ENCODE assay signal across 8 cellular contexts in genomic region chr14:95482967-95483842, GRCh38. TPM values are rescaled to one million over a fixed set of nuclear protein-coding genes. Genes with fewer than 3 reads are reported as not detected.
DNase-seq lines count a peak whose midpoint lies in the region; ATAC-seq lines count a peak whose summit lies in the region.
"Had no signal": no experiment of that assay in that cellular context is flagged by ENCODE, and none has a peak within 500 bp of the region (broad histone marks: within the 10 kb centered on the region; RNA-seq: fewer than 3 reads in every experiment).

No MANE protein-coding gene starts in this region.

- peaks cover 2% of the 10 kb centered on the region for H3K4me1 ChIP-seq in urinary bladder (ENCODE audit: insufficient read depth)

- no peaks in the 10 kb centered on the region for H3K36me3 ChIP-seq in urinary bladder (ENCODE audit: insufficient read depth)

- H3K27ac ChIP-seq in cingulate gyrus (ENCODE audit: low read depth, low read length) (peak overlapping the region; percentile 65), urinary bladder (ENCODE audit: low read depth) (peak overlapping the region; percentile 46)

- no peak overlapping the region for H3K4me3 ChIP-seq in urinary bladder (ENCODE audit: low read depth, low read length)

- 48% methylated on average over 17 of the region's 17 CpGs for WGBS in urinary bladder

- no peak for ATAC-seq in GM19395 (IDR thresholded peaks at IDR 0.05; ENCODE audit: unreplicated experiment)

- DNase-seq in M059J (ENCODE audit: low read depth) (peak; percentile 82), lung microvascular endothelial cell (ENCODE audit: low read depth in 2 of 2) (peak; percentile 96 to 97), putamen (ENCODE audit: low spot score) (no peak), Kasumi-1 (lab: John Stamatoyannopoulos, UW) (no peak)
- DNase-seq: NCI-H510A had no signal

RNA-seq across cellular contexts. Expression of gene SYNE3, which starts 33.2 kb away (rescaled TPM):
- 0.44 and 2.8 TPM in 2 replicates for total RNA-seq in M059J (2014; rRNA removed; shearing (Covaris generic))
- total RNA-seq in lung microvascular endothelial cell (12.0 and 12.5 TPM in 2 replicates), urinary bladder (14.6 TPM)
- 4.5 TPM for polyA plus RNA-seq in urinary bladder

RNA-seq across cellular contexts. Expression of gene GLRX5, which starts 51.6 kb away (rescaled TPM):
- total RNA-seq in M059J (2014; rRNA removed; shearing (Covaris generic)) = 40.9 and 57.1 TPM in 2 replicates
- total RNA-seq in lung microvascular endothelial cell = 31.8 and 32.9 TPM in 2 replicates
- 28.9 TPM for total RNA-seq in urinary bladder
- 39.4 TPM for polyA plus RNA-seq in urinary bladder

Comparison
In these comparisons a context has a peak if more than half of its experiments do, and no peak if none do; other contexts are left out.
1. DNase-seq: peak in M059J (single experiment) and lung microvascular endothelial cell (2 of 2); none in putamen (single experiment) and Kasumi-1 (0 of 2).